10 cellular contexts compared by ENCODE assay signal in the genomic region with DNA sequence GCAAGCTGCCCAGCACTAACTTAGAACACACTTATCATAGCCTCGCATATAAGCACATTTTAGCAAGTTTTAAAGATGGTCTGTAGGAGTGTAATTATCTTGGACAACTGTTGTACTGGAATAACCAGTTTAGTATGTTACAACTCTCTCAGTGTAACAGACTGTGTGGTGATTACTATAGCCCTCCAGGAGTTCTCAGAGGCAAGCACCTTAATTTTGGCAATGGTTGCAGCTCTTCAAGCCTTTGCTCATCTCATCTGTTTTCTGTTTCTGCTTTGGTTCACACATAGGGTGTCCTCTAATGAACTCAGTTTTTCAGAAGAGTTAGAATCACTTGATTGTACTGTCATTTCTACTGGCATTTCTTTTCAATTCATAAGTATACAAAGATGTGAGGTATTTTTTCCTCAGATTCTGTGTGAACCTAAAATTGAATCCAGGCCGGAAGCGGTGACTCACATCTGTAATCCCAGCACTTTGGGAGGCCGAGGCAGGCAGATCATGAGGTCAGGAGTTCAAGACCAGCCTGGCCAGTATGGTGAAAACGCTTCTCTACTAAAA.
DNase-seq lines count a peak whose midpoint lies in the region; ATAC-seq and TF ChIP-seq lines count a peak whose summit lies in the region.
"Had no signal": no experiment of that assay in that cellular context is flagged by ENCODE, and none has a peak within 500 bp of the region (broad histone marks: within the 10 kb centered on the region; RNA-seq: fewer than 3 reads in every experiment).

No MANE protein-coding gene starts in this region.

- H3K36me3 Mint-ChIP-seq in HFFc6 (ENCODE audit: low read depth): peaks cover 5% of the 10 kb centered on the region

- H3K4me3 ChIP-seq in RWPE2 (ENCODE audit: severe bottlenecking) (no peak overlapping the region), fibroblast of the aortic adventitia (ENCODE audit: low read depth, low read length) (no peak overlapping the region), skeletal muscle tissue (ENCODE audit: low read length in 3 of 3) (no peak overlapping the region), H7 (ENCODE audit: insufficient read depth, low read depth, low read length) (no peak overlapping the region)
- H3K4me3 ChIP-seq: GM12878, HAP-1, ovary had no signal

- peak; percentile 88 for ATAC-seq in RWPE2 (ENCODE audit: low read depth)
- no peak for ATAC-seq in GM18520 (IDR thresholded peaks at IDR 0.05; ENCODE audit: unreplicated experiment)
- no peak for ATAC-seq in GM18867 (IDR thresholded peaks at IDR 0.05; ENCODE audit: unreplicated experiment)
- ATAC-seq: GM12878 had no signal

- H3K27ac Mint-ChIP-seq in HFFc6: peak overlapping the region; percentile 79

- no peaks in the 10 kb centered on the region for H3K27me3 Mint-ChIP-seq in HFFc6 (ENCODE audit: insufficient read depth)

- H3K36me3 ChIP-seq in RWPE2 (ENCODE audit: low read depth) (peaks cover 5% of the 10 kb centered on the region), skeletal muscle tissue (ENCODE audit: control insufficient read depth in 3 of 3, insufficient read depth in 3 of 3, low read length in 3 of 3) (peaks cover 0 to 2% (median 0%) of the 10 kb centered on the region in 3 donors), H7 (replicated peaks; ENCODE audit: control insufficient read depth, insufficient read depth, low read length) (no peaks in the 10 kb centered on the region)
- H3K36me3 ChIP-seq: HAP-1, ovary had no signal

- no peak for TF ChIP-seq CTCF in HFFc6 (IDR thresholded peaks at IDR 0.05)
- TF ChIP-seq CTCF in RWPE2 (IDR thresholded peaks at IDR 0.05; ENCODE audit: poor library complexity, severe bottlenecking): no peak
- TF ChIP-seq CTCF in fibroblast of the aortic adventitia (IDR thresholded peaks at IDR 0.05; ENCODE audit: insufficient read depth, low read length): no peak

- H3K27ac ChIP-seq in RWPE2 (ENCODE audit: poor library complexity, severe bottlenecking) (peak overlapping the region; percentile 60), skeletal muscle tissue (ENCODE audit: low read depth, low read length) (peak overlapping the region; percentile 34)
- H3K27ac ChIP-seq: ovary had no signal

- DNase-seq in HFFc6: peak; percentile 65
- no peak for DNase-seq in RWPE2 (ENCODE audit: low spot score)
- DNase-seq in fibroblast of the aortic adventitia (ENCODE audit: low read depth): peak; percentile 78
- DNase-seq in H7: no peak

- H3K4me1 Mint-ChIP-seq in HFFc6 (ENCODE audit: low read depth): peaks cover 49% of the 10 kb centered on the region

- no peaks in the 10 kb centered on the region for H3K9me3 Mint-ChIP-seq in HFFc6

- H3K4me3 Mint-ChIP-seq in HFFc6: peak overlapping the region; percentile 54

- H3K27me3 ChIP-seq in RWPE2 (ENCODE audit: insufficient read depth, poor library complexity, severe bottlenecking) (no peaks in the 10 kb centered on the region), skeletal muscle tissue (ENCODE audit: control insufficient read depth in 3 of 3, insufficient read depth in 3 of 3, low read length in 3 of 3) (no peaks in the 10 kb centered on the region), H7 (ENCODE audit: control insufficient read depth, insufficient read depth, low read length) (no peaks in the 10 kb centered on the region)
- H3K27me3 ChIP-seq: ovary had no signal

- H3K4me1 ChIP-seq in RWPE2 (ENCODE audit: insufficient read depth, poor library complexity, severe bottlenecking): peaks cover 27% of the 10 kb centered on the region
- H3K4me1 ChIP-seq in skeletal muscle tissue (ENCODE audit: control insufficient read depth in 3 of 3, insufficient read depth in 3 of 3, low read length in 3 of 3): peaks cover 23 to 36% (median 25%) of the 10 kb centered on the region in 3 donors

- H3K9ac ChIP-seq in skeletal muscle tissue (ENCODE audit: low read depth in 1 of 3, low read length in 3 of 3): no peak overlapping the region

- H3K9me3 ChIP-seq in RWPE2 (ENCODE audit: severe bottlenecking) (no peaks in the 10 kb centered on the region), skeletal muscle tissue (ENCODE audit: control insufficient read depth in 3 of 3, low read length in 3 of 3) (no peaks in the 10 kb centered on the region)
- H3K9me3 ChIP-seq: HAP-1, ovary had no signal

Comparison
In these comparisons a context has a peak if more than half of its experiments do, and no peak if none do; other contexts are left out.
1. DNase-seq: peak in HFFc6 (single experiment) and fibroblast of the aortic adventitia (single experiment); none in RWPE2 (single experiment) and H7 (single experiment).